8 cellular contexts compared by ENCODE assay signal in genomic region chr7:112365551-112365950, GRCh38.
"Had no signal": no experiment of that assay in that cellular context is flagged by ENCODE, and none has a peak within 500 bp of the region (broad histone marks: within the 10 kb centered on the region; RNA-seq: fewer than 3 reads in every experiment).

No MANE protein-coding gene starts in this region.

- DNase-seq: GM23248, GOT3, H7, HCEC 1CT, KBM-7 had no signal

- H3K9ac ChIP-seq: GM23248, KMS-11 had no signal

- H3K4me1 Mint-ChIP-seq: IgD-negative memory B cell had no signal

- H3K4me2 ChIP-seq: KMS-11 had no signal

- H2AFZ ChIP-seq: GM23248 had no signal

- H3K27ac ChIP-seq: GM23248, HL-60, KMS-11 had no signal

- H3K36me3 Mint-ChIP-seq: IgD-negative memory B cell had no signal

- H3K4me3 Mint-ChIP-seq: IgD-negative memory B cell had no signal

- H3K27ac Mint-ChIP-seq: IgD-negative memory B cell had no signal

- H3K9me3 Mint-ChIP-seq: IgD-negative memory B cell had no signal

- H3K4me3 ChIP-seq: GM23248 had no signal
